In the genomic region with DNA sequence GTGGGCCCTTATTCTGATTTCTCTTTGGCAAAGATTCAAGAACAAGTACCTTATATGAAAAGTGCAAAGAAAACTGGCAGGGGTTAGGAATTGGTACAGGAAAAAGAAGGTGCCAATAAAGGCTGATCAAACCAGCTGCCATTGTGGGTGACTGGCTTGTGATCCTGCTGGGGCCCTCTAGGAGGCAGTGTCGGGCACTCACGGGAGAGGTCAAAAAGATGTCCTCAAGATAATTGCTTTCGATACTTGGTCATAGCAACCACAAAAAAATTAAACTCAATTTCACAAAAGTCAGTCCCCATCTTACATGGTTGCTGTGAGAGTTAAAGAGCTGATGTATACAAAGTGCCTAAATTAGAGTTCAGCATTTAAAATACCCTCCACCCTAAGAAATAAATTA, we compare ENCODE assay signal across 15 cellular contexts. TPM values are rescaled to one million over a fixed set of nuclear protein-coding genes. Genes with fewer than 3 reads are reported as not detected.
A peak's percentile ranks its signal among the peaks of the same experiment; 100 is the strongest.
DNase-seq lines count a peak whose midpoint lies in the region; ATAC-seq, FAIRE-seq and TF ChIP-seq lines count a peak whose summit lies in the region.
"Had no signal": no experiment of that assay in that cellular context is flagged by ENCODE, and none has a peak within 500 bp of the region (broad histone marks: within the 10 kb centered on the region; RNA-seq: fewer than 3 reads in every experiment).

No MANE protein-coding gene starts in this region.

- no peaks in the 10 kb centered on the region for H3F3A ChIP-seq in SK-N-SH (replicated peaks; ENCODE audit: insufficient read depth)
- no peaks in the 10 kb centered on the region for H3F3A ChIP-seq in neural progenitor cell (ENCODE audit: low read depth)

- no peaks in the 10 kb centered on the region for H3K27me3 Mint-ChIP-seq in neural progenitor cell (ENCODE audit: insufficient read depth, low read depth)
- no peaks in the 10 kb centered on the region for H3K27me3 Mint-ChIP-seq in CD8-positive, alpha-beta T cell (ENCODE audit: low read depth)

- no peak overlapping the region for H3K4me3 Mint-ChIP-seq in neural progenitor cell
- no peak overlapping the region for H3K4me3 Mint-ChIP-seq in CD8-positive, alpha-beta T cell
- H3K4me3 Mint-ChIP-seq: T-helper 1 cell treated with Interleukin-12 subunit alpha and Interleukin-12 subunit beta and Interleukin-4 antibody, amounts not matched to agents 30 μg/mL and 1 μg/mL, for 36 hours had no signal

- no peak overlapping the region for H3K9ac ChIP-seq in SK-N-SH
- no peak overlapping the region for H3K9ac ChIP-seq in neural progenitor cell

- peak; percentile 51 for TF ChIP-seq CTCF in SK-N-SH (IDR thresholded peaks at IDR 0.05)
- TF ChIP-seq CTCF in bronchial epithelial cell (IDR thresholded peaks at IDR 0.05; ENCODE audit: insufficient read depth, low read length, severe bottlenecking) = peak; percentile 30
- TF ChIP-seq CTCF in neural progenitor cell (IDR thresholded peaks at IDR 0.05) = peak; percentile 66
- TF ChIP-seq CTCF in CD8-positive, alpha-beta T cell (IDR thresholded peaks at IDR 0.05) = no peak

- DNase-seq in SK-N-SH (no peak), KBM-7 (peak; percentile 8), bronchial epithelial cell (ENCODE audit: low read depth) (no peak), neural progenitor cell (ENCODE audit: low spot score) (peak; percentile 40)
- no peak for DNase-seq in activated naive CD4-positive, alpha-beta T cell treated with Interleukin-2 at 50 U/mL for 16 hours
- no peak for DNase-seq in CD8-positive, alpha-beta T cell
- DNase-seq: DMS79 treated with DMSO at 0.1 percent for 48 hours, NCI-H187, right cardiac atrium had no signal

- intact Hi-C loops in CD8-positive, alpha-beta T cell (cut with DNase I, micrococcal nuclease) = no loop called here

- WGBS in SK-N-SH (ENCODE audit: low lambda C conversion rate) = 66% methylated on average over 3 of the region's 3 CpGs

- FAIRE-seq in bronchial epithelial cell (lab: Jason Lieb, UNC) = no peak

- H4K20me1 ChIP-seq in SK-N-SH (ENCODE audit: insufficient read depth) (no peaks in the 10 kb centered on the region), neural progenitor cell (ENCODE audit: low read depth) (no peaks in the 10 kb centered on the region)

- H3K79me2 ChIP-seq in SK-N-SH (ENCODE audit: insufficient read depth) (no peaks in the 10 kb centered on the region), neural progenitor cell (ENCODE audit: low read depth) (no peaks in the 10 kb centered on the region)

- CTCF ChIA-PET in SK-N-SH (lab: Yijun Ruan, JAX) = no interaction called here
- CTCF ChIA-PET in CD8-positive, alpha-beta T cell (lab: Charles Lee) = no interaction called here

- H3K4me1 Mint-ChIP-seq in neural progenitor cell = no peaks in the 10 kb centered on the region
- no peaks in the 10 kb centered on the region for H3K4me1 Mint-ChIP-seq in CD8-positive, alpha-beta T cell (ENCODE audit: low read depth)

- in situ Hi-C loops in KBM-7 (cut with MboI; ENCODE audit: low pct_unique_long_range_greater_than_20kb, low sequenced_read_pairs) = no loop called here

- no peak for TF ChIP-seq EP300 in SK-N-SH (IDR thresholded peaks at IDR 0.05; ENCODE audit: borderline replicate concordance in 1 of 2, low read depth in 1 of 2, low read length in 1 of 2)

- POLR2A ChIA-PET in SK-N-SH (lab: Yijun Ruan, JAX) = no interaction called here
- POLR2A ChIA-PET in CD8-positive, alpha-beta T cell (lab: Charles Lee) = no interaction called here

- no peaks in the 10 kb centered on the region for H3K36me3 Mint-ChIP-seq in neural progenitor cell
- no peaks in the 10 kb centered on the region for H3K36me3 Mint-ChIP-seq in CD8-positive, alpha-beta T cell
- H3K36me3 Mint-ChIP-seq: activated naive CD4-positive, alpha-beta T cell treated with anti-CD3 and anti-CD28 coated beads, Interleukin-2, amount 50 U/mL, for 72 hours had no signal

- no peak overlapping the region for H3K27ac ChIP-seq in SK-N-SH (ENCODE audit: low read depth in 2 of 2, low read length in 1 of 2)
- no peak overlapping the region for H3K27ac ChIP-seq in neural progenitor cell
- H3K27ac ChIP-seq in CD8-positive, alpha-beta T cell (ENCODE audit: low read depth, low read length) = no peak overlapping the region
- H3K27ac ChIP-seq: thoracic aorta had no signal

- ATAC-seq in SK-N-SH treated with all-trans-retinoic acid at 6 μM for 48 hours (no peak), GM21526 (IDR thresholded peaks at IDR 0.05; ENCODE audit: low FRiP score, unreplicated experiment) (no peak)
- ATAC-seq in CD8-positive, alpha-beta T cell = no peak
- ATAC-seq: activated naive CD4-positive, alpha-beta T cell treated with anti-CD3 and anti-CD28 coated beads, Interleukin-2, amount 50 U/mL, for 72 hours; right cardiac atrium had no signal

- H3K9me2 ChIP-seq in SK-N-SH = no peaks in the 10 kb centered on the region

- H3K27ac Mint-ChIP-seq in neural progenitor cell = no peak overlapping the region
- no peak overlapping the region for H3K27ac Mint-ChIP-seq in CD8-positive, alpha-beta T cell
- H3K27ac Mint-ChIP-seq: activated naive CD4-positive, alpha-beta T cell treated with anti-CD3 and anti-CD28 coated beads, Interleukin-2, amount 50 U/mL, for 72 hours; T-helper 1 cell treated with Interleukin-12 subunit alpha and Interleukin-12 subunit beta and Interleukin-4 antibody, amounts not matched to agents 30 μg/mL and 1 μg/mL, for 36 hours had no signal

- no peak for TF ChIP-seq RAD21 in SK-N-SH (IDR thresholded peaks at IDR 0.05; ENCODE audit: low read length)

- H3K9me3 ChIP-seq in SK-N-SH (no peaks in the 10 kb centered on the region), neural progenitor cell (ENCODE audit: low read depth) (no peaks in the 10 kb centered on the region)
- H3K9me3 ChIP-seq in CD8-positive, alpha-beta T cell (ENCODE audit: low read length) = no peaks in the 10 kb centered on the region
- H3K9me3 ChIP-seq: thoracic aorta had no signal

- H3K4me2 ChIP-seq in SK-N-SH (no peak overlapping the region), neural progenitor cell (no peak overlapping the region)

- no peaks in the 10 kb centered on the region for H3K27me3 ChIP-seq in SK-N-SH (ENCODE audit: insufficient read depth)
- H3K27me3 ChIP-seq in bronchial epithelial cell (ENCODE audit: control insufficient read depth, insufficient read depth, low read length) = no peaks in the 10 kb centered on the region
- H3K27me3 ChIP-seq in neural progenitor cell = peaks cover under 1% of the 10 kb centered on the region
- H3K27me3 ChIP-seq in CD8-positive, alpha-beta T cell (ENCODE audit: insufficient read depth, low read length) = no peaks in the 10 kb centered on the region

- H3K36me3 ChIP-seq in SK-N-SH (replicated peaks in 1 of 2; ENCODE audit: control insufficient read depth in 1 of 2, insufficient read depth in 2 of 2, low read length in 1 of 2) = no peaks in the 10 kb centered on the region
- no peaks in the 10 kb centered on the region for H3K36me3 ChIP-seq in bronchial epithelial cell (ENCODE audit: control insufficient read depth, insufficient read depth, low read length)
- H3K36me3 ChIP-seq in neural progenitor cell = no peaks in the 10 kb centered on the region
- no peaks in the 10 kb centered on the region for H3K36me3 ChIP-seq in CD8-positive, alpha-beta T cell (ENCODE audit: insufficient read depth, low read length)
- H3K36me3 ChIP-seq: thoracic aorta had no signal

- H3K4me1 ChIP-seq in SK-N-SH (ENCODE audit: control insufficient read depth in 1 of 2, insufficient read depth in 2 of 2, low read depth in 1 of 2, low read length in 1 of 2) (no peaks in the 10 kb centered on the region), neural progenitor cell (no peaks in the 10 kb centered on the region)
- no peaks in the 10 kb centered on the region for H3K4me1 ChIP-seq in CD8-positive, alpha-beta T cell (ENCODE audit: insufficient read depth, low read length)

- H3K4me3 ChIP-seq in SK-N-SH (ENCODE audit: low read depth in 2 of 2, low read length in 1 of 2) (no peak overlapping the region), bronchial epithelial cell (ENCODE audit: low read depth, low read length) (no peak overlapping the region), neural progenitor cell (no peak overlapping the region)
- H3K4me3 ChIP-seq in CD8-positive, alpha-beta T cell (ENCODE audit: low read depth, low read length) = no peak overlapping the region
- H3K4me3 ChIP-seq: thoracic aorta had no signal

- peaks cover 6% of the 10 kb centered on the region for H3K9me3 Mint-ChIP-seq in neural progenitor cell
- peaks cover 22% of the 10 kb centered on the region for H3K9me3 Mint-ChIP-seq in CD8-positive, alpha-beta T cell

- H2AFZ ChIP-seq in SK-N-SH (ENCODE audit: low read depth) (no peak overlapping the region), neural progenitor cell (replicated peaks) (no peak overlapping the region)

TF ChIP-seq in SK-N-SH, 30 proteins besides CTCF, POLR2A, EP300 and RAD21 (continues in another document):
- no peak for TF ChIP-seq NRF1 (IDR thresholded peaks at IDR 0.05; ENCODE audit: low read depth, low read length)

TF ChIP-seq in SK-N-SH treated with all-trans-retinoic acid at 6 μM for 48 hours, 23 proteins besides CTCF, POLR2A, EP300 and RAD21 (continues in another document):
- no peak for TF ChIP-seq ZC3H10 (CRISPR knock-in tag; IDR thresholded peaks at IDR 0.05)
- no peak for TF ChIP-seq ZFP3 (CRISPR knock-in tag; IDR thresholded peaks at IDR 0.05)
- TF ChIP-seq ZNF70 (CRISPR knock-in tag; IDR thresholded peaks at IDR 0.05) = no peak

RNA-seq across cellular contexts. Expression of a gene that starts 31.0 kb away (rescaled TPM):
- polyA plus RNA-seq in SK-N-SH (2012; rRNA removed) = not detected in 2 replicates
- polyA plus RNA-seq in SK-N-SH (2012; cell fraction: cytosol; rRNA removed) = not detected in 2 replicates
- not detected in 2 replicates for polyA plus RNA-seq in SK-N-SH (2012; cell fraction: nucleus; rRNA removed)
- total RNA-seq in bronchial epithelial cell (0.13 TPM in 1 of 2 replicates, not detected in the other), neural progenitor cell (ENCODE audit: low replicate concordance) (not detected in 2 replicates)
- total RNA-seq in CD8-positive, alpha-beta T cell = not detected
- total RNA-seq: A172; activated naive CD4-positive, alpha-beta T cell treated with anti-CD3 and anti-CD28 coated beads, Interleukin-2, amount 50 U/mL, for 72 hours; thoracic aorta had no signal

RNA-seq across cellular contexts. Expression of a gene that starts 58.0 kb away (rescaled TPM):
- polyA plus RNA-seq in SK-N-SH (2012; rRNA removed) = 0.18 and 0.26 TPM in 2 replicates
- 0.10 and 0.30 TPM in 2 replicates for polyA plus RNA-seq in SK-N-SH (2012; cell fraction: cytosol; rRNA removed)
- polyA plus RNA-seq in SK-N-SH (2012; cell fraction: nucleus; rRNA removed) = 0.75 and 1.1 TPM in 2 replicates
- total RNA-seq in bronchial epithelial cell (0.13 and 0.26 TPM in 2 replicates), neural progenitor cell (ENCODE audit: low replicate concordance) (0.22 and 0.37 TPM in 2 replicates)
- not detected for total RNA-seq in CD8-positive, alpha-beta T cell

Comparison
In these comparisons a context has a peak if more than half of its experiments do, and no peak if none do; other contexts are left out.
1. DNase-seq: peak in KBM-7 (single experiment) and neural progenitor cell (single experiment); none in SK-N-SH (single experiment), bronchial epithelial cell (single experiment), activated naive CD4-positive, alpha-beta T cell treated with Interleukin-2 at 50 U/mL for 16 hours (single experiment) and CD8-positive, alpha-beta T cell (0 of 7).